In genomic region chr12:16609140-16609539, GRCh38 we compare ENCODE assay signal across 12 cellular contexts. TPM values are rescaled to one million over a fixed set of nuclear protein-coding genes. Genes with fewer than 3 reads are reported as not detected.
DNase-seq lines count a peak whose midpoint lies in the region; ATAC-seq, FAIRE-seq and TF ChIP-seq lines count a peak whose summit lies in the region.
"Had no signal": no experiment of that assay in that cellular context is flagged by ENCODE, and none has a peak within 500 bp of the region (broad histone marks: within the 10 kb centered on the region; RNA-seq: fewer than 3 reads in every experiment).

No MANE protein-coding gene starts in this region.

- no peak overlapping the region for H3K27ac Mint-ChIP-seq in natural killer cell
- H3K27ac Mint-ChIP-seq: activated CD4-positive, alpha-beta memory T cell treated with anti-CD3 and anti-CD28 coated beads for 36 hours had no signal

- no peak overlapping the region for H3K27ac ChIP-seq in keratinocyte (ENCODE audit: control insufficient read depth, insufficient read depth, low read length)
- no peak overlapping the region for H3K27ac ChIP-seq in smooth muscle cell (ENCODE audit: low read depth)
- H3K27ac ChIP-seq: KMS-11 had no signal

- WGBS in smooth muscle cell (ENCODE audit: low lambda C conversion rate) = 33% methylated on average over 7 of the region's 7 CpGs

- H3K27me3 ChIP-seq in keratinocyte (ENCODE audit: control insufficient read depth, extremely low read depth, insufficient read depth, low read length) (peaks cover 63% of the 10 kb centered on the region), smooth muscle cell (ENCODE audit: low read depth) (peaks cover 73% of the 10 kb centered on the region)

- no peak for ATAC-seq in natural killer cell
- ATAC-seq: Right ventricle myocardium inferior had no signal

- peaks cover 13% of the 10 kb centered on the region for H3K36me3 Mint-ChIP-seq in natural killer cell
- H3K36me3 Mint-ChIP-seq: activated CD4-positive, alpha-beta memory T cell treated with anti-CD3 and anti-CD28 coated beads for 36 hours had no signal

- TF ChIP-seq CTCF in keratinocyte (optimal IDR thresholded peaks at IDR 0.05 in 1 of 3, IDR thresholded peaks at IDR 0.05 in 1 of 3, conservative IDR thresholded peaks at IDR 0.05 in 1 of 3; ENCODE audit: extremely low read depth in 1 of 3, insufficient read depth in 2 of 3, low read length in 3 of 3) = no peak
- no peak for TF ChIP-seq CTCF in smooth muscle cell (IDR thresholded peaks at IDR 0.05; ENCODE audit: borderline replicate concordance, insufficient read depth, poor library complexity, severe bottlenecking)
- TF ChIP-seq CTCF in natural killer cell (IDR thresholded peaks at IDR 0.05) = no peak

- no peaks in the 10 kb centered on the region for H3K9me3 ChIP-seq in keratinocyte (ENCODE audit: control insufficient read depth, low read depth, low read length)
- no peaks in the 10 kb centered on the region for H3K9me3 ChIP-seq in smooth muscle cell (replicated peaks; ENCODE audit: low read depth)

- H4K20me1 ChIP-seq in keratinocyte (ENCODE audit: control insufficient read depth, extremely low read depth, insufficient read depth, low read length) (no peaks in the 10 kb centered on the region), smooth muscle cell (ENCODE audit: low read depth) (no peaks in the 10 kb centered on the region)

- H3F3A ChIP-seq in smooth muscle cell (ENCODE audit: low read depth) = no peaks in the 10 kb centered on the region

- H3K9me3 Mint-ChIP-seq in natural killer cell = peaks cover 4 to 8% of the 10 kb centered on the region in 2 donors
- H3K9me3 Mint-ChIP-seq: activated CD4-positive, alpha-beta memory T cell treated with anti-CD3 and anti-CD28 coated beads for 36 hours had no signal

- H3K4me3 Mint-ChIP-seq in natural killer cell = no peak overlapping the region
- H3K4me3 Mint-ChIP-seq: activated CD4-positive, alpha-beta memory T cell treated with anti-CD3 and anti-CD28 coated beads for 36 hours had no signal

- H3K4me1 Mint-ChIP-seq in natural killer cell = no peaks in the 10 kb centered on the region

- no peak overlapping the region for H2AFZ ChIP-seq in keratinocyte (ENCODE audit: control insufficient read depth, low read length)
- no peak overlapping the region for H2AFZ ChIP-seq in smooth muscle cell (ENCODE audit: low read depth)

- H3K36me3 ChIP-seq in keratinocyte (ENCODE audit: control insufficient read depth in 2 of 2, extremely low read depth in 1 of 2, insufficient read depth in 2 of 2, low read length in 2 of 2) (no peaks in the 10 kb centered on the region), smooth muscle cell (ENCODE audit: low read depth) (no peaks in the 10 kb centered on the region)

- H3K9ac ChIP-seq in keratinocyte (ENCODE audit: control insufficient read depth, extremely low read depth, insufficient read depth, low read length) = no peak overlapping the region
- H3K9ac ChIP-seq in smooth muscle cell (ENCODE audit: low read depth) = no peak overlapping the region
- H3K9ac ChIP-seq: KMS-11 had no signal

- H3K27me3 Mint-ChIP-seq in natural killer cell (ENCODE audit: low read depth in 2 of 2) = peaks cover 17 to 24% of the 10 kb centered on the region in 2 donors

- dilution Hi-C loops in keratinocyte (cut with MboI; ENCODE audit: extremely low pct_ligation_motif_present, low sequenced_read_pairs) = no loop called here

- FAIRE-seq in keratinocyte (lab: Jason Lieb, UNC) = no peak

- no peaks in the 10 kb centered on the region for H3K9me1 ChIP-seq in keratinocyte (ENCODE audit: control insufficient read depth, extremely low read depth, insufficient read depth, low read length)

- peaks cover 5% of the 10 kb centered on the region for H3K4me1 ChIP-seq in keratinocyte (ENCODE audit: control insufficient read depth, extremely low read depth, insufficient read depth, low read length)
- H3K4me1 ChIP-seq in smooth muscle cell (ENCODE audit: low read depth) = peaks cover 20% of the 10 kb centered on the region

- intact Hi-C loops in natural killer cell (cut with micrococcal nuclease) = no loop called here

- H3K4me2 ChIP-seq in keratinocyte (ENCODE audit: control insufficient read depth, extremely low read depth, insufficient read depth, low read depth, low read length) (peak overlapping the region; percentile 56), smooth muscle cell (peak overlapping the region; percentile 49)
- H3K4me2 ChIP-seq: KMS-11 had no signal

- DNase-seq in NCI-H1105 treated with DMSO at 0.1 percent for 48 hours (lab: John Stamatoyannopoulos, UW) (peak; percentile 11), NCI-H1105 (lab: John Stamatoyannopoulos, UW) (no peak), RPMI8226 (peak; percentile 20), keratinocyte (ENCODE audit: low read depth, low spot score) (no peak), smooth muscle cell (lab: John Stamatoyannopoulos, UW; ENCODE audit: unreplicated experiment) (no peak), natural killer cell (no peak), AG20443 (ENCODE audit: low spot score) (no peak), SKM-1 treated with dmso at 0.1 percent for 144 hours (lab: John Stamatoyannopoulos, UW; ENCODE audit: unreplicated experiment) (no peak)
- DNase-seq: activated CD4-positive, alpha-beta memory T cell treated with anti-CD3 and anti-CD28 coated beads for 36 hours had no signal

- H3K4me3 ChIP-seq in keratinocyte (ENCODE audit: control insufficient read depth in 2 of 3, extremely low read depth in 1 of 3, insufficient read depth in 2 of 3, low read depth in 1 of 3, low read length in 3 of 3) = peak overlapping the region in 1 of 3 experiments; percentile 26
- peak overlapping the region; percentile 17 for H3K4me3 ChIP-seq in smooth muscle cell

- H3K79me2 ChIP-seq in keratinocyte (ENCODE audit: control insufficient read depth, insufficient read depth, low read length) = no peaks in the 10 kb centered on the region
- no peaks in the 10 kb centered on the region for H3K79me2 ChIP-seq in smooth muscle cell (ENCODE audit: low read depth)

RNA-seq across cellular contexts. Expression of gene LMO3, which starts 3.2 kb away (rescaled TPM):
- polyA plus RNA-seq in keratinocyte (not detected in 3 replicates), smooth muscle cell (1.3 TPM in 1 of 2 replicates, not detected in the other)
- not detected for polyA plus RNA-seq in keratinocyte (2011; ENCODE audit: low read depth)
- not detected in 2 replicates for polyA plus RNA-seq in keratinocyte (2011; cell fraction: cytosol; rRNA removed)
- polyA plus RNA-seq in keratinocyte (2011; cell fraction: nucleus; rRNA removed) = not detected in 2 replicates
- 0.14 TPM in 1 of 2 replicates, not detected in the other for polyA plus RNA-seq in keratinocyte (2012; ENCODE audit: low replicate concordance)
- not detected in 3 replicates for polyA minus RNA-seq in keratinocyte
- not detected for polyA minus RNA-seq in keratinocyte (2011; cell fraction: cytosol; rRNA and poly(A)+ RNA removed)
- polyA minus RNA-seq in keratinocyte (2011; cell fraction: nucleus; rRNA and poly(A)+ RNA removed) = not detected in 2 replicates
- total RNA-seq in smooth muscle cell (0.22 TPM in 2 replicates), natural killer cell (not detected)
- total RNA-seq: A172; activated CD4-positive, alpha-beta memory T cell treated with anti-CD3 and anti-CD28 coated beads for 36 hours had no signal

Comparison
In these comparisons a context has a peak if more than half of its experiments do, and no peak if none do; other contexts are left out.
1. DNase-seq: peak in NCI-H1105 treated with DMSO at 0.1 percent for 48 hours (single experiment) and RPMI8226 (single experiment); none in NCI-H1105 (single experiment), keratinocyte (single experiment), smooth muscle cell (single experiment), natural killer cell (single experiment), AG20443 (single experiment) and SKM-1 treated with dmso at 0.1 percent for 144 hours (single experiment).